Comparison of ENCODE assay signal across 20 cellular contexts in the genomic region with DNA sequence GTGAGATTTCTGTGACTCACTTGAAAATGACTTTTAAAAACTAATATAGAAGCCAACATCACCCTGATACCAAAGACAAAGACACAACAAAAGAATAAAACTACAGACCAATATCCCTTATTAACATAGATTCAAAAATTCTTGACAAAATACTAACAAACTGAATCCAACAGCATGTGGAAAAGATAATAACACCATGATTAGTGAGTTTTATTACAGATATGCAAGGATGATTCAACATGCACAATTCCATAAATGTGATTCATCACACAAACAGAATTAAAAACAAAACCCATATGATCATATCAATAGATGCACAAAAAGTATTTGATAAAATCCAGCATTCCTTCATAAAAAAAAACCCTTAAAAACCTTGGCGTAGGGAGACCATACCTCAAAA. TPM values are rescaled to one million over a fixed set of nuclear protein-coding genes. Genes with fewer than 3 reads are reported as not detected.
"Had no signal": no experiment of that assay in that cellular context is flagged by ENCODE, and none has a peak within 500 bp of the region (broad histone marks: within the 10 kb centered on the region; RNA-seq: fewer than 3 reads in every experiment).

No MANE protein-coding gene starts in this region.

- H3K4me3 ChIP-seq: esophagus muscularis mucosa, heart left ventricle, thoracic aorta, upper lobe of right lung had no signal

- ATAC-seq: activated naive CD8-positive, alpha-beta T cell treated with anti-CD3 and anti-CD28 coated beads, Interleukin-2, amount 50 U/mL, for 24 hours; heart left ventricle; left cardiac atrium; sciatic nerve; stimulated activated naive B cell treated with anti-CD40 and anti-IgM and Interleukin-4, amounts not matched to agents 10 μg/mL and 1 μg/mL and 100 μg/mL, for 72 hours; upper lobe of right lung had no signal

- H3K27me3 ChIP-seq: esophagus muscularis mucosa, heart left ventricle, upper lobe of right lung had no signal

- H3K27ac ChIP-seq: esophagus muscularis mucosa, heart left ventricle, thoracic aorta, upper lobe of right lung had no signal

- H3K4me1 ChIP-seq: esophagus muscularis mucosa, heart left ventricle, upper lobe of right lung had no signal

- H3K9me3 ChIP-seq: esophagus muscularis mucosa, thoracic aorta, upper lobe of right lung had no signal

- DNase-seq: activated CD4-positive, alpha-beta memory T cell treated with anti-CD3 and anti-CD28 coated beads for 36 hours; activated CD4-positive, alpha-beta T cell treated with anti-CD3 and anti-CD28 coated beads for 48 hours; activated effector memory CD4-positive, alpha-beta T cell treated with anti-CD3 and anti-CD28 coated beads, Interleukin-2, amount 50 U/mL, for 16 hours; activated naive CD4-positive, alpha-beta T cell treated with anti-CD3 and anti-CD28 coated beads, Interleukin-2, amount 10 ng/mL, durations not matched to agents 7 days and 5 days; activated naive CD8-positive, alpha-beta T cell treated with anti-CD3 and anti-CD28 coated beads, Interleukin-2, amount 50 U/mL, for 24 hours; activated T-cell treated with anti-CD3 and anti-CD28 coated beads, Interleukin-2, amount 50 U/mL, for 48 hours; dermis blood vessel endothelial cell; effector memory CD4-positive, alpha-beta T cell; heart left ventricle; left cardiac atrium; stimulated activated CD4-positive, alpha-beta T cell treated with anti-CD3 and anti-CD28 coated beads, Interleukin-2, amount 100 ng/mL, for 48 hours; stimulated activated CD8-positive, alpha-beta memory T cell treated with anti-CD3 and anti-CD28 coated beads, Interleukin-4, amount 100 ng/mL, for 48 hours; stimulated activated naive B cell treated with anti-CD40 and anti-IgM and Interleukin-4, amounts not matched to agents 10 μg/mL and 1 μg/mL and 100 μg/mL, for 72 hours; upper lobe of right lung had no signal

- H3K36me3 ChIP-seq: esophagus muscularis mucosa, heart left ventricle, thoracic aorta, upper lobe of right lung had no signal

RNA-seq across cellular contexts. Expression of a gene that starts 6.5 kb away (rescaled TPM):
- total RNA-seq: activated CD4-positive, alpha-beta memory T cell treated with anti-CD3 and anti-CD28 coated beads for 36 hours; dermis blood vessel endothelial cell had no signal

RNA-seq across cellular contexts. Expression of a gene that starts 28.6 kb away (rescaled TPM):
- total RNA-seq: activated CD4-positive, alpha-beta memory T cell treated with anti-CD3 and anti-CD28 coated beads for 36 hours; cardiac septum; dermis blood vessel endothelial cell; esophagus muscularis mucosa; heart left ventricle; left cardiac atrium; liver; sciatic nerve; T-helper 2 cell treated with Interferon-gamma antibody and Interleukin-4, amounts not matched to agents 100 ng/mL and 5 ng/mL, for 36 hours; thoracic aorta; upper lobe of right lung had no signal
- polyA plus RNA-seq: heart left ventricle, liver had no signal

RNA-seq across cellular contexts. Expression of a gene that starts 55.4 kb away (rescaled TPM):
- total RNA-seq: activated CD4-positive, alpha-beta memory T cell treated with anti-CD3 and anti-CD28 coated beads for 36 hours; dermis blood vessel endothelial cell; T-helper 2 cell treated with Interferon-gamma antibody and Interleukin-4, amounts not matched to agents 100 ng/mL and 5 ng/mL, for 36 hours had no signal
